Comparison of ENCODE assay signal across 8 cellular contexts in the genomic region with DNA sequence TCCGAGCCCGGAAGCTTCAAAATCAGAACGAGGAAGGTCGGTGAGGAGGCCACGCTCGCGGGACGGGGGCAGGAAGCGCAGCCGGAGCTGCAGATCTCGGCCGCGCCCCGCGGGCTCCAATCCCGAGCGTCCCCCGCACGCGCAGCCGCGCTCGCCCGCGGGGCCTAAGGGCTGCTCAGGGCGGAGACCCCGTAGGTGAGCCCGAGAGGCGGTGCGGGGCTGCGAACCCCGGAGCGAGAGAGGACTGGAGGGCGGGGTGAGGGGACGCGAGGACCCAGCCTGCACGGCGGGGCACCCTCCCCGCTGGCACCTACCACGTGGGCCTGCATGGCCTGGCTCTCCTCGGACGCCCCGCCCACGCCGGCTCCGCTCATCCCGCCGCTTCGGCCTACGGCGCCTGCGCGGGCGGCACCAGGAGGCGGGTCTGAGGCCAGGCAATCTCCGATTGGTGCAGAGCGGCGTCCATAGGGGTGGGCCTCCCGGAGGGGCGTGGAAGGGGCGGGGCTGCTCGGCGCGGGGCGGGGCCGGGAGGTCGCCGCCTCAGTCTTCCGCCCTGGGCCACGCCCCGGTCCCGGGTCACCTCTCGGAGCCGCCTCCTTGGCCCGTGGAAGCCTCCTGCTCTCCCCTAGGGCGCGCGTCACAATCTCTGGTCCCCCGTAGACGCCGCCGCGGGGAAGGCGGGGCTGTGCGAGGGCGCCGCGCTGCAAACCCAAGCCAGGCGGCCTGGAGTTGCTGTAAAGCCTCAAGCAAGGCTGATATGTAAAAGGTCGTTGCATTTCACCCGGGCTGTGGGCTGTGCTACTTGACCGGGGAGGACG. TPM values are rescaled to one million over a fixed set of nuclear protein-coding genes. Genes with fewer than 3 reads are reported as not detected.
DNase-seq lines count a peak whose midpoint lies in the region; ATAC-seq, FAIRE-seq and TF ChIP-seq lines count a peak whose summit lies in the region.

No MANE protein-coding gene starts in this region.

- H3K27ac ChIP-seq in pancreas: peak overlapping the region; percentile 81 to 92 (median 91)
- peak overlapping the region; percentile 76 to 87 for H3K27ac ChIP-seq in tibial artery

- no peaks in the 10 kb centered on the region for H3K9me3 ChIP-seq in pancreas
- no peaks in the 10 kb centered on the region for H3K9me3 ChIP-seq in tibial artery

- peaks cover 32% of the 10 kb centered on the region for H3K4me1 Mint-ChIP-seq in activated naive CD8-positive, alpha-beta T cell treated with anti-CD3 and anti-CD28 coated beads, Interleukin-2, amount 10 ng/mL, durations not matched to agents 7 days and 5 days

- TF ChIP-seq CTCF in pancreas (IDR thresholded peaks at IDR 0.05) (no peak), tibial artery (IDR thresholded peaks at IDR 0.05) (peak in 1 of 2 experiments; percentile 5)

- H3K27ac Mint-ChIP-seq in activated naive CD8-positive, alpha-beta T cell treated with anti-CD3 and anti-CD28 coated beads, Interleukin-2, amount 10 ng/mL, durations not matched to agents 7 days and 5 days: peak overlapping the region; percentile 95

- H3K27me3 ChIP-seq in pancreas: no peaks in the 10 kb centered on the region
- no peaks in the 10 kb centered on the region for H3K27me3 ChIP-seq in tibial artery

- peaks cover 4% of the 10 kb centered on the region for H3K9me3 Mint-ChIP-seq in activated naive CD8-positive, alpha-beta T cell treated with anti-CD3 and anti-CD28 coated beads, Interleukin-2, amount 10 ng/mL, durations not matched to agents 7 days and 5 days

- intact Hi-C loops in Right ventricle myocardium superior (cut with DNase I) (loop anchor here (10.0 kb wide), 1 partner anchor 787 kb away; no protein-coding TSS in a partner anchor), pancreas (cut with DNase I) (no loop called here), tibial artery (cut with DNase I; ENCODE audit: low total_unique reads) (loop anchor here (1.0 kb wide), 1 partner anchor 28 kb away; the partner anchor contains the start of gene METRNL)

- peak overlapping the region; percentile 74; the same call in 1 of the 2 replicates for H3K4me3 ChIP-seq in GM08714 (ENCODE audit: low read length)
- H3K4me3 ChIP-seq in pancreas: peak overlapping the region; percentile 62 to 79 (median 70)
- peak overlapping the region; percentile 72 to 97 for H3K4me3 ChIP-seq in tibial artery

- peak; percentile 93 for DNase-seq in NCI-H1092 (lab: John Stamatoyannopoulos, UW)
- DNase-seq in SKM-1 (lab: John Stamatoyannopoulos, UW; ENCODE audit: unreplicated experiment): peak; percentile 100
- peak; percentile 99 for DNase-seq in activated naive CD8-positive, alpha-beta T cell treated with anti-CD3 and anti-CD28 coated beads, Interleukin-2, amount 10 ng/mL, durations not matched to agents 7 days and 5 days
- peak; percentile 98 for DNase-seq in Right ventricle myocardium superior
- peak; percentile 96 to 99 (median 98) for DNase-seq in pancreas
- peak; percentile 97 to 99 for DNase-seq in tibial artery

- no peaks in the 10 kb centered on the region for H3K27me3 Mint-ChIP-seq in activated naive CD8-positive, alpha-beta T cell treated with anti-CD3 and anti-CD28 coated beads, Interleukin-2, amount 10 ng/mL, durations not matched to agents 7 days and 5 days

- POLR2A ChIA-PET in activated naive CD8-positive, alpha-beta T cell treated with anti-CD3 and anti-CD28 coated beads, Interleukin-2, amount 10 ng/mL, durations not matched to agents 7 days and 5 days (lab: Charles Lee): interaction anchor here (1.0 to 2.0 kb wide), 5 partner anchors 11 to 187 kb away, joined by 3 to 11 read pairs (median 5); partner anchors contain the start of gene METRNL

- ATAC-seq in HG02588 (IDR thresholded peaks at IDR 0.05; ENCODE audit: unreplicated experiment) (peak; percentile 88), Right ventricle myocardium superior (ENCODE audit: poor library complexity) (peak; percentile 97), pancreas (peak; percentile 90 to 95 (median 94))
- ATAC-seq in activated naive CD8-positive, alpha-beta T cell treated with anti-CD3 and anti-CD28 coated beads, Interleukin-2, amount 10 ng/mL, durations not matched to agents 7 days and 5 days (ENCODE audit: low read depth): peak; percentile 89

- 0 to 1% methylated on average over 71 to 93 of the region's 93 CpGs for WGBS in pancreas, 2 donors

- FAIRE-seq in pancreas (lab: Jason Lieb, UNC): no peak

- H3K36me3 ChIP-seq in pancreas (no peaks in the 10 kb centered on the region), tibial artery (peaks cover 0 to 5% (median 4%) of the 10 kb centered on the region in 3 donors)

- H3K36me3 Mint-ChIP-seq in activated naive CD8-positive, alpha-beta T cell treated with anti-CD3 and anti-CD28 coated beads, Interleukin-2, amount 10 ng/mL, durations not matched to agents 7 days and 5 days: peaks cover 11% of the 10 kb centered on the region

- peaks cover 3 to 4% (median 3%) of the 10 kb centered on the region in 3 donors for H3K4me1 ChIP-seq in pancreas
- H3K4me1 ChIP-seq in tibial artery: peaks cover 0 to 31% (median 24%) of the 10 kb centered on the region in 4 donors

- peak overlapping the region; percentile 86 for H3K4me3 Mint-ChIP-seq in activated naive CD8-positive, alpha-beta T cell treated with anti-CD3 and anti-CD28 coated beads, Interleukin-2, amount 10 ng/mL, durations not matched to agents 7 days and 5 days

RNA-seq across cellular contexts. Expression of gene METRNL, which starts 27.8 kb away (rescaled TPM):
- 10 to 100 TPM; 11.1 to 13.2 TPM for total RNA-seq in activated naive CD8-positive, alpha-beta T cell treated with anti-CD3 and anti-CD28 coated beads, Interleukin-2, amount 10 ng/mL, durations not matched to agents 7 days and 5 days
- total RNA-seq in Right ventricle myocardium superior: 70.3 TPM
- 10 to 100 TPM; 11.1 to 28.3 (median 16.2) TPM for total RNA-seq in pancreas
- 10 to 100 TPM; 18.9 to 20.8 TPM for polyA plus RNA-seq in pancreas

Comparison
In these comparisons a context has a peak if more than half of its experiments do, and no peak if none do; other contexts are left out.
1. Peak in every context shown above with its lines: DNase-seq, ATAC-seq, H3K4me3 ChIP-seq and H3K27ac ChIP-seq.
2. intact Hi-C loops: an anchor here in Right ventricle myocardium superior (10.0 kb wide) and tibial artery (1.0 kb wide); none called in pancreas.